In the genomic region with DNA sequence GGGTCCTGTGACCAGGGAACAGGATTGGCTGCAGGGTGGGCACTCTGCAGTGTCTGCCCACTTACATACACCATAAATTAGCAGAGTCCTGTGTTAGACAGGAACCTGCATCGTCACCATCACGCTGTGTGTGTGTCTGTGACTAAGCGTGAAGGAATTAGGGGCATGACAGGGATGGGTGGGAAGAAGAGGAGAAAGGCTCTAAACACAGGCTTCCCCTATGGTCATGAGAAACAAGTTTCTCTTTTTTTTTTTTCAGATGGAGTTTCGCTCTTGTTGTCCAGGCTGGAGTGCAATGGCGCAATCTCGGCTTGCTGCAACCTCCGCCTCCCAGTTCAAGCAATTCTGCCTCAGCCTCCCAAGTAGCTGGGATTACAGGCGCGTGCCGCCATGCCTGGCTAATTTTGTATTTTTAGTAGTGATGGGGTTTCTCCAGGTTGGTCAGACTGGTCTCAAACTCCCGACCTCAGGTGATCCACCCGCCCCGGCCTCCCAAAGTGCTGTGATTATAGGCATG, we compare ENCODE assay signal across 10 cellular contexts. TPM values are rescaled to one million over a fixed set of nuclear protein-coding genes. Genes with fewer than 3 reads are reported as not detected.
DNase-seq lines count a peak whose midpoint lies in the region; ATAC-seq, FAIRE-seq and TF ChIP-seq lines count a peak whose summit lies in the region.
"Not testable (repeated sequence)": the region's sequence is repeated elsewhere in the genome, so short reads cannot be mapped to it uniquely, and the experiment has no call there.
"Had no signal": no experiment of that assay in that cellular context is flagged by ENCODE, and none has a peak within 500 bp of the region (broad histone marks: within the 10 kb centered on the region; RNA-seq: fewer than 3 reads in every experiment).

No MANE protein-coding gene starts in this region.

- not testable (repeated sequence) for H3K79me2 ChIP-seq in PC-3 (ENCODE audit: low read length); endothelial cell of umbilical vein (ENCODE audit: control insufficient read depth, insufficient read depth, low read length)

- FAIRE-seq in endothelial cell of umbilical vein (lab: Jason Lieb, UNC), result peak; percentile 77

- not testable (repeated sequence) for H3K4me3 ChIP-seq in PC-3 (ENCODE audit: low read length); adipocyte (ENCODE audit: low read length); endothelial cell of umbilical vein (replicated peaks in 1 of 3; ENCODE audit: insufficient read depth in 1 of 3, low read depth in 1 of 3, low read length in 3 of 3)

- intact Hi-C loops in PC-3 (cut with micrococcal nuclease), result not testable (repeated sequence)
- intact Hi-C loops in endothelial cell of umbilical vein (cut with micrococcal nuclease), result loop anchor here (1.0 kb wide), 1 partner anchor 8 kb away; no protein-coding TSS in a partner anchor

- not testable (repeated sequence) for H3K27me3 ChIP-seq in PC-3 (ENCODE audit: low read length); adipocyte (replicated peaks; ENCODE audit: control insufficient read depth, insufficient read depth, low read length); endothelial cell of umbilical vein (ENCODE audit: control insufficient read depth in 2 of 2, insufficient read depth in 2 of 2, low read length in 2 of 2)

- H3K4me1 ChIP-seq in PC-3 (ENCODE audit: insufficient read depth, low read length), result peaks cover 31% of the 10 kb centered on the region
- not testable (repeated sequence) for H3K4me1 ChIP-seq in adipocyte (ENCODE audit: control insufficient read depth, insufficient read depth, low read length)
- H3K4me1 ChIP-seq in endothelial cell of umbilical vein (ENCODE audit: control insufficient read depth, extremely low read depth, insufficient read depth, low read length), result peaks cover 10% of the 10 kb centered on the region

- not testable (repeated sequence) for TF ChIP-seq CTCF in PC-3 (conservative IDR thresholded peaks at IDR 0.05; ENCODE audit: low read depth, low read length); endothelial cell of umbilical vein (IDR thresholded peaks at IDR 0.05; ENCODE audit: extremely low read depth in 1 of 2, insufficient read depth in 1 of 2, low read depth in 1 of 2, low read length in 2 of 2); osteocyte (IDR thresholded peaks at IDR 0.05)

- peak; percentile 92 for ATAC-seq in PC-3

- not testable (repeated sequence) for H3F3A ChIP-seq in PC-3 (ENCODE audit: low read length, unreplicated experiment)

- H3K9me3 Mint-ChIP-seq in osteocyte (ENCODE audit: unreplicated experiment), result not testable (repeated sequence)

- peak; percentile 93 for DNase-seq in A172 (ENCODE audit: low spot score)
- peak; percentile 99 for DNase-seq in EL
- DNase-seq in HT-29 (ENCODE audit: low spot score), result peak; percentile 85
- DNase-seq in PC-3, result peak; percentile 91
- DNase-seq in adipocyte (ENCODE audit: low read depth), result peak; percentile 40
- DNase-seq in endothelial cell of umbilical vein (ENCODE audit: low read depth, low spot score), result peak; percentile 61
- DNase-seq in islet precursor cell, result peak; percentile 97
- DNase-seq in osteocyte (ENCODE audit: extremely low spot score, unreplicated experiment), result not testable (repeated sequence)

- CTCF ChIA-PET in PC-3 (lab: Charles Lee); endothelial cell of umbilical vein (lab: Charles Lee): not testable (repeated sequence)

- TF ChIP-seq POLR2A in endothelial cell of umbilical vein (IDR thresholded peaks at IDR 0.05; ENCODE audit: low read depth, low read length), result not testable (repeated sequence)

- not testable (repeated sequence) for H3K27me3 Mint-ChIP-seq in osteocyte (ENCODE audit: unreplicated experiment)

- H3K27ac Mint-ChIP-seq in osteocyte (ENCODE audit: unreplicated experiment), result peak overlapping the region; percentile 78

- H4K20me1 ChIP-seq in PC-3 (ENCODE audit: low read length); endothelial cell of umbilical vein (replicated peaks; ENCODE audit: control insufficient read depth, extremely low read depth, insufficient read depth, low read length): not testable (repeated sequence)

- H3K9me3 ChIP-seq in PC-3 (ENCODE audit: low read length); adipocyte (ENCODE audit: control insufficient read depth, low read length); endothelial cell of umbilical vein (replicated peaks; ENCODE audit: control insufficient read depth, insufficient read depth, low read length): not testable (repeated sequence)

- H3K27ac ChIP-seq in PC-3 (ENCODE audit: low read length) (peak overlapping the region; percentile 92), endothelial cell of umbilical vein (ENCODE audit: insufficient read depth, low read depth, low read length) (peak overlapping the region; percentile 76)

- H3K4me1 Mint-ChIP-seq in osteocyte (ENCODE audit: unreplicated experiment), result peaks cover 51% of the 10 kb centered on the region

- peak overlapping the region; percentile 61 for H3K9ac ChIP-seq in PC-3 (ENCODE audit: low read length)
- not testable (repeated sequence) for H3K9ac ChIP-seq in adipocyte (ENCODE audit: low read length); endothelial cell of umbilical vein (replicated peaks; ENCODE audit: extremely low read depth, insufficient read depth, low read length)

- dilution Hi-C loops in endothelial cell of umbilical vein (cut with MboI; ENCODE audit: extremely low pct_ligation_motif_present, low sequenced_read_pairs), result loop anchor here (10.0 kb wide), 1 partner anchor 94 kb away; no protein-coding TSS in a partner anchor

- peak overlapping the region; percentile 49 for H3K4me2 ChIP-seq in PC-3 (ENCODE audit: low read length)
- not testable (repeated sequence) for H3K4me2 ChIP-seq in endothelial cell of umbilical vein (ENCODE audit: insufficient read depth, low read length)

- H3K4me3 Mint-ChIP-seq in osteocyte (ENCODE audit: unreplicated experiment), result not testable (repeated sequence)

- not testable (repeated sequence) for BruUV-seq in PC-3 (replicated peaks; lab: Mats Ljungman, UMichigan)
- TSS peak; percentile 27 for BruUV-seq in endothelial cell of umbilical vein (replicated peaks; lab: Mats Ljungman, UMichigan)

- peak overlapping the region; percentile 10; the same call in 1 of the 2 replicates for H2AFZ ChIP-seq in PC-3 (ENCODE audit: low read length)
- not testable (repeated sequence) for H2AFZ ChIP-seq in endothelial cell of umbilical vein (ENCODE audit: low read depth, low read length)

- H3K9me2 ChIP-seq in PC-3 (replicated peaks; ENCODE audit: low read length), result not testable (repeated sequence)

- POLR2A ChIA-PET in PC-3 (lab: Charles Lee; ENCODE audit: unreplicated experiment), result not testable (repeated sequence)
- POLR2A ChIA-PET in endothelial cell of umbilical vein (lab: Charles Lee), result interaction anchor here (0.7 kb wide), 1 partner anchor 46 kb away, joined by 4 read pairs; no protein-coding TSS in a partner anchor

- not testable (repeated sequence) for H3K36me3 ChIP-seq in PC-3 (ENCODE audit: low read depth, low read length); adipocyte (ENCODE audit: control insufficient read depth, insufficient read depth, low read length, severe bottlenecking); endothelial cell of umbilical vein (ENCODE audit: control insufficient read depth in 2 of 2, extremely low read depth in 1 of 2, insufficient read depth in 2 of 2, low read length in 2 of 2)

- H3K36me3 Mint-ChIP-seq in osteocyte (ENCODE audit: unreplicated experiment), result not testable (repeated sequence)

- not testable (repeated sequence) for H3K9me1 ChIP-seq in endothelial cell of umbilical vein (replicated peaks; ENCODE audit: control insufficient read depth, extremely low read depth, insufficient read depth, low read length)

TF ChIP-seq in endothelial cell of umbilical vein, 7 proteins besides CTCF, POLR2A, EP300 and RAD21:
- TF ChIP-seq FOS (IDR thresholded peaks at IDR 0.05; ENCODE audit: borderline replicate concordance, insufficient read depth, low read length) (peak; percentile 48), JUN (IDR thresholded peaks at IDR 0.05; ENCODE audit: borderline replicate concordance, insufficient read depth, insufficient read length, low read depth) (peak; percentile 75)
TF ChIP-seq in endothelial cell of umbilical vein: peak in this region for 2; not testable (repeated sequence) for 5.

RNA-seq across cellular contexts. Expression of a gene that starts 20.3 kb away (rescaled TPM):
- 22.1 and 29.4 TPM in 2 replicates for total RNA-seq in A172 (2014; rRNA removed; shearing (Covaris generic))
- total RNA-seq in HT-29 (2014; rRNA removed; shearing (Covaris generic)), result 14.4 and 16.4 TPM in 2 replicates
- total RNA-seq in PC-3 (2014; rRNA removed) (17.5 and 17.8 TPM in 2 replicates), endothelial cell of umbilical vein (82.4 and 92.3 TPM in 2 replicates), osteocyte (47.4 and 47.6 TPM in 2 replicates)
- 24.0 and 26.3 TPM in 2 replicates for polyA plus RNA-seq in endothelial cell of umbilical vein
- polyA plus RNA-seq in endothelial cell of umbilical vein (2011; cell fraction: cytosol; rRNA removed), result 27.7 and 27.9 TPM in 2 replicates
- polyA plus RNA-seq in endothelial cell of umbilical vein (2011; cell fraction: nucleus; rRNA removed), result 51.3 and 61.7 TPM in 2 replicates
- polyA plus RNA-seq in endothelial cell of umbilical vein (2012), result 48.4 and 60.7 TPM in 2 replicates
- polyA minus RNA-seq in endothelial cell of umbilical vein, result 84.2 and 92.3 TPM in 2 replicates
- polyA minus RNA-seq in endothelial cell of umbilical vein (2011; cell fraction: cytosol; rRNA and poly(A)+ RNA removed), result 12.7 TPM
- 58.7 and 84.7 TPM in 2 replicates for polyA minus RNA-seq in endothelial cell of umbilical vein (2011; cell fraction: nucleus; rRNA and poly(A)+ RNA removed)

RNA-seq across cellular contexts. Expression of a gene that starts 28.3 kb away (rescaled TPM):
- total RNA-seq in A172 (2014; rRNA removed; shearing (Covaris generic)), result 4.4 and 4.6 TPM in 2 replicates
- total RNA-seq in HT-29 (2014; rRNA removed; shearing (Covaris generic)), result 0.83 and 1.0 TPM in 2 replicates
- 1.3 TPM in 2 replicates for total RNA-seq in PC-3 (2014; rRNA removed)
- total RNA-seq in endothelial cell of umbilical vein, result 1.5 and 2.2 TPM in 2 replicates
- polyA plus RNA-seq in endothelial cell of umbilical vein, result 1.9 TPM in 2 replicates
- 1.8 TPM in 2 replicates for polyA plus RNA-seq in endothelial cell of umbilical vein (2011; cell fraction: cytosol; rRNA removed)
- polyA plus RNA-seq in endothelial cell of umbilical vein (2011; cell fraction: nucleus; rRNA removed), result 0.91 and 0.98 TPM in 2 replicates
- polyA plus RNA-seq in endothelial cell of umbilical vein (2012), result 4.3 and 5.4 TPM in 2 replicates
- 0.93 and 1.6 TPM in 2 replicates for polyA minus RNA-seq in endothelial cell of umbilical vein
- 3.3 TPM for polyA minus RNA-seq in endothelial cell of umbilical vein (2011; cell fraction: cytosol; rRNA and poly(A)+ RNA removed)
- polyA minus RNA-seq in endothelial cell of umbilical vein (2011; cell fraction: nucleus; rRNA and poly(A)+ RNA removed), result 0.96 and 1.1 TPM in 2 replicates
- 1.2 and 1.6 TPM in 2 replicates for total RNA-seq in osteocyte
- total RNA-seq: activated naive CD8-positive, alpha-beta T cell treated with anti-CD3 and anti-CD28 coated beads, Interleukin-2, amount 10 ng/mL, durations not matched to agents 7 days and 5 days had no signal
- polyA plus RNA-seq: neural cell had no signal
